ENCODE assay signal across 12 cellular contexts in the genomic region with DNA sequence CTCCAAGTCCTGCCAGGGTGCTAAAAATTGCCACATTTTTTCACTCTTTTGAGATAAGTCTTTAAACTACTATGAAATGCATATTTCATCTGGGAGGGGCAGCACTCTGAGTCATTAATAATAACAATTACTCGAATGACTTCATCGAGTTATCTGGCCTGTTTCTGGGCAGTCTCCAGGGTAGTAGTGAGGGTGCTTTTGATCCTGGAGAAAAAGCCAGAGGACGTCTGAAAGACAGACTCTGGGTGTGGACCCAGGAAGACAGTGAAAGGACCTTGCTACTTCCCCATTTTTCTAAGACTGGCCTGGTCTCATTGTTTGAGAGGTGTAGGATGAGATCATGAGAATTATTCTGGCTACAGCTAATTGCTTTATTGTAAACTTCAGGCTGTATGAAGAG. TPM values are rescaled to one million over a fixed set of nuclear protein-coding genes. Genes with fewer than 3 reads are reported as not detected.
DNase-seq lines count a peak whose midpoint lies in the region; ATAC-seq and TF ChIP-seq lines count a peak whose summit lies in the region.
"Had no signal": no experiment of that assay in that cellular context is flagged by ENCODE, and none has a peak within 500 bp of the region (broad histone marks: within the 10 kb centered on the region; RNA-seq: fewer than 3 reads in every experiment).

No MANE protein-coding gene starts in this region.

- ATAC-seq in right cardiac atrium (peak; percentile 80 to 100), HG02623 (IDR thresholded peaks at IDR 0.05; ENCODE audit: unreplicated experiment) (no peak), GM19023 (IDR thresholded peaks at IDR 0.05; ENCODE audit: unreplicated experiment) (no peak)

- intact Hi-C loops in right cardiac atrium (cut with DNase I): no loop called here

- TF ChIP-seq CTCF in astrocyte of the spinal cord (IDR thresholded peaks at IDR 0.05; ENCODE audit: low read depth, low read length) (no peak), smooth muscle cell (IDR thresholded peaks at IDR 0.05; ENCODE audit: borderline replicate concordance, insufficient read depth, poor library complexity, severe bottlenecking) (no peak)

- DNase-seq in HS-5 (ENCODE audit: low read depth): peak; percentile 20
- DNase-seq in astrocyte of the spinal cord (ENCODE audit: low read depth, low spot score): peak; percentile 66
- DNase-seq in right cardiac atrium: no peak
- no peak for DNase-seq in smooth muscle cell (lab: John Stamatoyannopoulos, UW; ENCODE audit: unreplicated experiment)
- no peak for DNase-seq in NCI-H524 treated with DMSO at 0.1 percent for 48 hours (lab: John Stamatoyannopoulos, UW)
- DNase-seq in effector CD4-positive, alpha-beta T cell: no peak
- DNase-seq: activated CD4-positive, alpha-beta T cell treated with anti-CD3 and anti-CD28 coated beads, Interleukin-2, amount 10 ng/mL, durations not matched to agents 24 days and 14 days; activated gamma-delta T cell treated with Interleukin-2 at 50 U/mL for 16 hours; NCI-H526; stimulated activated CD4-positive, alpha-beta T cell treated with anti-CD3 and anti-CD28 coated beads, Interleukin-2, amount 100 ng/mL, for 48 hours had no signal

- no peaks in the 10 kb centered on the region for H3K79me2 ChIP-seq in smooth muscle cell (ENCODE audit: low read depth)

- H3K27ac ChIP-seq in right cardiac atrium (ENCODE audit: low read length) (no peak overlapping the region), smooth muscle cell (ENCODE audit: low read depth) (peak overlapping the region; percentile 55)

- H3K36me3 ChIP-seq in smooth muscle cell (ENCODE audit: low read depth): no peaks in the 10 kb centered on the region

- no peak overlapping the region for H2AFZ ChIP-seq in smooth muscle cell (ENCODE audit: low read depth)

- peak overlapping the region; percentile 15 for H3K9ac ChIP-seq in smooth muscle cell (ENCODE audit: low read depth)

- H3K27me3 ChIP-seq in right cardiac atrium (ENCODE audit: control insufficient read depth, insufficient read depth) (no peaks in the 10 kb centered on the region), smooth muscle cell (ENCODE audit: low read depth) (no peaks in the 10 kb centered on the region)

- WGBS in right cardiac atrium: 24% methylated on average over 3 of the region's 3 CpGs
- WGBS in smooth muscle cell (ENCODE audit: low lambda C conversion rate): 36% methylated on average over 3 of the region's 3 CpGs

- in situ Hi-C loops in astrocyte of the spinal cord (cut with HindIII; ENCODE audit: low sequenced_read_pairs): no loop called here

- H3K4me1 ChIP-seq in right cardiac atrium (ENCODE audit: control insufficient read depth, insufficient read depth, low read length) (no peaks in the 10 kb centered on the region), smooth muscle cell (ENCODE audit: low read depth) (no peaks in the 10 kb centered on the region)

- H3F3A ChIP-seq in smooth muscle cell (ENCODE audit: low read depth): no peaks in the 10 kb centered on the region

- H3K9me3 ChIP-seq in right cardiac atrium (ENCODE audit: control insufficient read depth, low read length): no peaks in the 10 kb centered on the region
- no peaks in the 10 kb centered on the region for H3K9me3 ChIP-seq in smooth muscle cell (replicated peaks; ENCODE audit: low read depth)

- peak overlapping the region; percentile 15 for H3K4me2 ChIP-seq in smooth muscle cell

- no peaks in the 10 kb centered on the region for H4K20me1 ChIP-seq in smooth muscle cell (ENCODE audit: low read depth)

- H3K4me3 ChIP-seq in astrocyte of the spinal cord (ENCODE audit: low read depth, low read length) (no peak overlapping the region), right cardiac atrium (ENCODE audit: low read length) (no peak overlapping the region), smooth muscle cell (no peak overlapping the region)

RNA-seq across cellular contexts. Expression of a gene that starts 42.2 kb away (rescaled TPM):
- total RNA-seq in right cardiac atrium (10 to 100 TPM in 2 of 4 donors, 1 to 10 TPM in 2; 9.5 to 14.9 (median 11.0) TPM), smooth muscle cell (9.9 and 18.1 TPM in 2 replicates)
- polyA plus RNA-seq in right cardiac atrium (9.7 TPM), smooth muscle cell (33.2 and 37.3 TPM in 2 replicates)

Comparison
In these comparisons a context has a peak if more than half of its experiments do, and no peak if none do; other contexts are left out.
1. DNase-seq: peak in HS-5 (single experiment) and astrocyte of the spinal cord (single experiment); none in right cardiac atrium (0 of 3), smooth muscle cell (single experiment), NCI-H524 treated with DMSO at 0.1 percent for 48 hours (single experiment) and effector CD4-positive, alpha-beta T cell (single experiment).
2. ATAC-seq: peak in right cardiac atrium (2 of 2); none in HG02623 (single experiment) and GM19023 (single experiment).